Comparison of ENCODE assay signal across 14 cellular contexts in the genomic region with DNA sequence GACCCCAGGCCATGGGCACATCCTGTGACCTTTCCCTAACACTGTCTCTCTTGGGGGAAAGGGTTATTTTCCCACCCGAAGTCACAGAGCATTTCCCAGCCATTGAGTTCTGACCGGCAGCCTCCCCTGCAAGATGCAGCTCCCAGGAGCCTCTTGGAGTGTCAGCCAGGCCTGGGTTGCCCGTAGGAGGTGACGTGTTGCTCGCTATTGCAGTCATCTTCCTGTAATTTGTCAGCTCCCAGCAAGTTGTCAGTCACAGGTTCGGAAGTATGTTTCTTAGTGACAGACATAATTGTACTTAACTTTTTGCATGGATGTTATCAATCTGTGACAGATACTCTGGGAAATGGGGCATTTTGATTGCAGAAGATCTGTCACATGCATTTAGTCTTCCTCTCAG.
"Had no signal": no experiment of that assay in that cellular context is flagged by ENCODE, and none has a peak within 500 bp of the region (broad histone marks: within the 10 kb centered on the region; RNA-seq: fewer than 3 reads in every experiment).

No MANE protein-coding gene starts in this region.

- H3K9ac ChIP-seq: parathyroid adenoma had no signal

- H3K4me3 ChIP-seq: esophagus squamous epithelium, lower lobe of right lung had no signal

- H3K4me1 ChIP-seq: parathyroid adenoma had no signal

- H2AFZ ChIP-seq: parathyroid adenoma had no signal

- H3K9me3 ChIP-seq: esophagus squamous epithelium, lower lobe of right lung had no signal

- DNase-seq: activated gamma-delta T cell; activated T-cell treated with anti-CD3 and anti-CD28 coated beads, Interleukin-2, amount 50 U/mL, for 48 hours; amniotic stem cell; cortex of kidney; effector CD8-positive, alpha-beta T cell; esophagus squamous epithelium; foreskin fibroblast; lower lobe of right lung; retina; stimulated activated CD4-positive, alpha-beta T cell treated with anti-CD3 and anti-CD28 coated beads, Interleukin-4, amount 100 ng/mL, for 24 hours; stimulated activated naive CD4-positive, alpha-beta T cell treated with Interleukin-2 at 50 U/mL for 16 hours; trophoblast cell had no signal

- ATAC-seq: activated CD4-positive, CD25-positive, alpha-beta regulatory T cell treated with anti-CD3 and anti-CD28 coated beads, Interleukin-2, amount 50 U/mL, for 24 hours; lower lobe of right lung had no signal

- H3K27ac ChIP-seq: esophagus squamous epithelium, lower lobe of right lung, parathyroid adenoma had no signal

- H3K27me3 ChIP-seq: esophagus squamous epithelium had no signal

- H3K79me2 ChIP-seq: parathyroid adenoma had no signal
